Comparison of ENCODE assay signal across 1 cellular context in the genomic region with DNA sequence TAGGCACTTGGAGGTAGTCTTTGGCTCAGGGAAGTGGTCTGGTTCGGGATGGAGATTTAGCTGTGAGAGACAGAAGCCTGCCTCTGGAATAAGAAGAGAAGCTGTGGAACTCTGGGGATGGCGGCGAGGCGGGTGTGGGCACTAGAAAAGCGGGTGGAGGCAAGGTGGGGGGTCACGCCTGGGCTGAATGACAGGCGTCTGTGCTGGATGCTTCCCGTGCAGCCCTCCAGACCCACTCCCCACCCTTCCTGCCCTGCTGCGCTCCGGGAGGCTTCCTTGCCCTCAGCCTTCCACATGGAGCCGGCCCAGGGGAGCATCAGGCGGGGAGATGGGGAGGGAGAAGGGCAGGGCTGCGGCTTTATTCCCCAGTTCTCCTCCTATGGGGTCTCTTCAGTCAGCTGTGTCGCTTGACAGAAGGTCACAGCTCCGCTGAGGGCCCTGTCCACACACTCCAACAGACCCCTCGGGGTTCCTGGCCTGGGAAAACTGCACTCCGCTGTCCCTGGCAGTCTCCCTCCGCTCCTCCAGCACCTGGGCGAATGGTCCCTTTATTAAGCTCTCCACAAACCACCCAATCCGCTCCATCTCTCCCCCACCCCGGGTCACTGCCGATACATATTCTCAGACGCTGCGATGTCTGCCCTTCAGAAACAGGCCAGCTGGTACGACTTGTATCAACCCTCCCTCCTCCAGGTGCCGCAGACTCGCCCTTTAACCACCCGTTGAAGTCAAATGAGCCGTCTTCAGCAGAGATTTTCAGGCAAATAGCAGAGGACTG.
TF ChIP-seq lines count a peak whose summit lies in the region.

No MANE protein-coding gene starts in this region.

TF ChIP-seq in endothelial cell of umbilical vein, 7 proteins besides CTCF, POLR2A, EP300 and RAD21:
- TF ChIP-seq EZH2 (IDR thresholded peaks at IDR 0.05; ENCODE audit: borderline replicate concordance, low read depth, low read length, severe bottlenecking) (no peak), GATA2 (IDR thresholded peaks at IDR 0.05; ENCODE audit: insufficient read depth, insufficient read length, low read depth, low read length) (no peak), MYC (IDR thresholded peaks at IDR 0.05; ENCODE audit: low read depth, low read length) (no peak), POLR2AphosphoS5 (IDR thresholded peaks at IDR 0.05; ENCODE audit: insufficient read depth, low read depth, low read length) (no peak), JUN (IDR thresholded peaks at IDR 0.05; ENCODE audit: borderline replicate concordance, insufficient read depth, insufficient read length, low read depth) (no peak), FOS (IDR thresholded peaks at IDR 0.05; ENCODE audit: borderline replicate concordance, insufficient read depth, low read length) (no peak)
- TF ChIP-seq, protein P1, sequence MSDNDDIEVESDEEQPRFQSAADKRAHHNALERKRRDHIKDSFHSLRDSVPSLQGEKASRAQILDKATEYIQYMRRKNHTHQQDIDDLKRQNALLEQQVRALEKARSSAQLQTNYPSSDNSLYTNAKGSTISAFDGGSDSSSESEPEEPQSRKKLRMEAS (IDR thresholded peaks at IDR 0.05; ENCODE audit: insufficient read depth, insufficient read length), result no peak
